ENCODE assay signal across 1 cellular context in the genomic region with DNA sequence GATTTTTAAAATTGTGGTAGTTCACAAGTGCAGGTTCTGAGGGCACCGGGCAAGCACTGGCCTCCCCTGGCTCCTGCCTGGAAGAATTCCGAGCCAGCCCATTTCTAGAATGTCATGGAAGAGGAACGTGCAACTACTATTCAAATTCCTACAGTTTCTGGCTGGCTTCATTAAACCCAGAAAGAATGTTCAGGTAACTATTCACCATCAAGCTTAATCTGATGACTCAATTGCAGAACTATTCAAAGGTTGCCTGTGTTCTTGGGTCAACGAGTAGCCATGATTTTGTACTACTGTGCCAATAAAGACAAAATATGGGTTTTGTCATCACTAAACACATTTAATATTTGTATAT.
TF ChIP-seq lines count a peak whose summit lies in the region.

No MANE protein-coding gene starts in this region.

TF ChIP-seq in GM23338, 12 proteins besides CTCF, POLR2A, EP300 and RAD21:
- TF ChIP-seq, protein P1, sequence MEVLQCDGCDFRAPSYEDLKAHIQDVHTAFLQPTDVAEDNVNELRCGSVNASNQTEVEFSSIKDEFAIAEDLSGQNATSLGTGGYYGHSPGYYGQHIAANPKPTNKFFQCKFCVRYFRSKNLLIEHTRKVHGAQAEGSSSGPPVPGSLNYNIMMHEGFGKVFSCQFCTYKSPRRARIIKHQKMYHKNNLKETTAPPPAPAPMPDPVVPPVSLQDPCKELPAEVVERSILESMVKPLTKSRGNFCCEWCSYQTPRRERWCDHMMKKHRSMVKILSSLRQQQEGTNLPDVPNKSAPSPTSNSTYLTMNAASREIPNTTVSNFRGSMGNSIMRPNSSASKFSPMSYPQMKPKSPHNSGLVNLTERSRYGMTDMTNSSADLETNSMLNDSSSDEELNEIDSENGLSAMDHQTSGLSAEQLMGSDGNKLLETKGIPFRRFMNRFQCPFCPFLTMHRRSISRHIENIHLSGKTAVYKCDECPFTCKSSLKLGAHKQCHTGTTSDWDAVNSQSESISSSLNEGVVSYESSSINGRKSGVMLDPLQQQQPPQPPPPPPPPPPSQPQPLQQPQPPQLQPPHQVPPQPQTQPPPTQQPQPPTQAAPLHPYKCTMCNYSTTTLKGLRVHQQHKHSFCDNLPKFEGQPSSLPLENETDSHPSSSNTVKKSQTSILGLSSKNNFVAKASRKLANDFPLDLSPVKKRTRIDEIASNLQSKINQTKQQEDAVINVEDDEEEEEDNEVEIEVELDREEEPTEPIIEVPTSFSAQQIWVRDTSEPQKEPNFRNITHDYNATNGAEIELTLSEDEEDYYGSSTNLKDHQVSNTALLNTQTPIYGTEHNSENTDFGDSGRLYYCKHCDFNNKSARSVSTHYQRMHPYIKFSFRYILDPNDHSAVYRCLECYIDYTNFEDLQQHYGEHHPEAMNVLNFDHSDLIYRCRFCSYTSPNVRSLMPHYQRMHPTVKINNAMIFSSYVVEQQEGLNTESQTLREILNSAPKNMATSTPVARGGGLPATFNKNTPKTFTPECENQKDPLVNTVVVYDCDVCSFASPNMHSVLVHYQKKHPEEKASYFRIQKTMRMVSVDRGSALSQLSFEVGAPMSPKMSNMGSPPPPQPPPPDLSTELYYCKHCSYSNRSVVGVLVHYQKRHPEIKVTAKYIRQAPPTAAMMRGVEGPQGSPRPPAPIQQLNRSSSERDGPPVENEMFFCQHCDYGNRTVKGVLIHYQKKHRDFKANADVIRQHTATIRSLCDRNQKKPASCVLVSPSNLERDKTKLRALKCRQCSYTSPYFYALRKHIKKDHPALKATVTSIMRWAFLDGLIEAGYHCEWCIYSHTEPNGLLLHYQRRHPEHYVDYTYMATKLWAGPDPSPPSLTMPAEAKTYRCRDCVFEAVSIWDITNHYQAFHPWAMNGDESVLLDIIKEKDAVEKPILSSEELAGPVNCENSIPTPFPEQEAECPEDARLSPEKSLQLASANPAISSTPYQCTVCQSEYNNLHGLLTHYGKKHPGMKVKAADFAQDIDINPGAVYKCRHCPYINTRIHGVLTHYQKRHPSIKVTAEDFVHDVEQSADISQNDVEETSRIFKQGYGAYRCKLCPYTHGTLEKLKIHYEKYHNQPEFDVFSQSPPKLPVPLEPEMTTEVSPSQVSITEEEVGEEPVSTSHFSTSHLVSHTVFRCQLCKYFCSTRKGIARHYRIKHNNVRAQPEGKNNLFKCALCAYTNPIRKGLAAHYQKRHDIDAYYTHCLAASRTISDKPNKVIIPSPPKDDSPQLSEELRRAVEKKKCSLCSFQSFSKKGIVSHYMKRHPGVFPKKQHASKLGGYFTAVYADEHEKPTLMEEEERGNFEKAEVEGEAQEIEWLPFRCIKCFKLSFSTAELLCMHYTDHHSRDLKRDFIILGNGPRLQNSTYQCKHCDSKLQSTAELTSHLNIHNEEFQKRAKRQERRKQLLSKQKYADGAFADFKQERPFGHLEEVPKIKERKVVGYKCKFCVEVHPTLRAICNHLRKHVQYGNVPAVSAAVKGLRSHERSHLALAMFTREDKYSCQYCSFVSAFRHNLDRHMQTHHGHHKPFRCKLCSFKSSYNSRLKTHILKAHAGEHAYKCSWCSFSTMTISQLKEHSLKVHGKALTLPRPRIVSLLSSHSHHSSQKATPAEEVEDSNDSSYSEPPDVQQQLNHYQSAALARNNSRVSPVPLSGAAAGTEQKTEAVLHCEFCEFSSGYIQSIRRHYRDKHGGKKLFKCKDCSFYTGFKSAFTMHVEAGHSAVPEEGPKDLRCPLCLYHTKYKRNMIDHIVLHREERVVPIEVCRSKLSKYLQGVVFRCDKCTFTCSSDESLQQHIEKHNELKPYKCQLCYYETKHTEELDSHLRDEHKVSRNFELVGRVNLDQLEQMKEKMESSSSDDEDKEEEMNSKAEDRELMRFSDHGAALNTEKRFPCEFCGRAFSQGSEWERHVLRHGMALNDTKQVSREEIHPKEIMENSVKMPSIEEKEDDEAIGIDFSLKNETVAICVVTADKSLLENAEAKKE (CRISPR knock-in tag; IDR thresholded peaks at IDR 0.05) = no peak
- TF ChIP-seq POLR2AphosphoS5 (IDR thresholded peaks at IDR 0.05; ENCODE audit: low read depth) (no peak), JUNB (IDR thresholded peaks at IDR 0.05; ENCODE audit: unreplicated experiment) (no peak), ETS1 (IDR thresholded peaks at IDR 0.05) (no peak), ZNF114 (CRISPR knock-in tag; IDR thresholded peaks at IDR 0.05) (no peak), STAT1 (IDR thresholded peaks at IDR 0.05; ENCODE audit: unreplicated experiment) (no peak), CREB1 (CRISPR knock-in tag; IDR thresholded peaks at IDR 0.05; ENCODE audit: low read depth) (no peak), ZNF331 (CRISPR knock-in tag; IDR thresholded peaks at IDR 0.05; ENCODE audit: low read depth) (no peak), NANOG (IDR thresholded peaks at IDR 0.05; ENCODE audit: borderline replicate concordance) (no peak), EZH2phosphoT487 (IDR thresholded peaks at IDR 0.05; ENCODE audit: unreplicated experiment) (no peak), EZH2 (IDR thresholded peaks at IDR 0.05; ENCODE audit: low read depth, unreplicated experiment) (no peak)
- TF ChIP-seq, protein P2, sequence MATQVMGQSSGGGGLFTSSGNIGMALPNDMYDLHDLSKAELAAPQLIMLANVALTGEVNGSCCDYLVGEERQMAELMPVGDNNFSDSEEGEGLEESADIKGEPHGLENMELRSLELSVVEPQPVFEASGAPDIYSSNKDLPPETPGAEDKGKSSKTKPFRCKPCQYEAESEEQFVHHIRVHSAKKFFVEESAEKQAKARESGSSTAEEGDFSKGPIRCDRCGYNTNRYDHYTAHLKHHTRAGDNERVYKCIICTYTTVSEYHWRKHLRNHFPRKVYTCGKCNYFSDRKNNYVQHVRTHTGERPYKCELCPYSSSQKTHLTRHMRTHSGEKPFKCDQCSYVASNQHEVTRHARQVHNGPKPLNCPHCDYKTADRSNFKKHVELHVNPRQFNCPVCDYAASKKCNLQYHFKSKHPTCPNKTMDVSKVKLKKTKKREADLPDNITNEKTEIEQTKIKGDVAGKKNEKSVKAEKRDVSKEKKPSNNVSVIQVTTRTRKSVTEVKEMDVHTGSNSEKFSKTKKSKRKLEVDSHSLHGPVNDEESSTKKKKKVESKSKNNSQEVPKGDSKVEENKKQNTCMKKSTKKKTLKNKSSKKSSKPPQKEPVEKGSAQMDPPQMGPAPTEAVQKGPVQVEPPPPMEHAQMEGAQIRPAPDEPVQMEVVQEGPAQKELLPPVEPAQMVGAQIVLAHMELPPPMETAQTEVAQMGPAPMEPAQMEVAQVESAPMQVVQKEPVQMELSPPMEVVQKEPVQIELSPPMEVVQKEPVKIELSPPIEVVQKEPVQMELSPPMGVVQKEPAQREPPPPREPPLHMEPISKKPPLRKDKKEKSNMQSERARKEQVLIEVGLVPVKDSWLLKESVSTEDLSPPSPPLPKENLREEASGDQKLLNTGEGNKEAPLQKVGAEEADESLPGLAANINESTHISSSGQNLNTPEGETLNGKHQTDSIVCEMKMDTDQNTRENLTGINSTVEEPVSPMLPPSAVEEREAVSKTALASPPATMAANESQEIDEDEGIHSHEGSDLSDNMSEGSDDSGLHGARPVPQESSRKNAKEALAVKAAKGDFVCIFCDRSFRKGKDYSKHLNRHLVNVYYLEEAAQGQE (IDR thresholded peaks at IDR 0.05; ENCODE audit: unreplicated experiment) = no peak
